In the genomic region with DNA sequence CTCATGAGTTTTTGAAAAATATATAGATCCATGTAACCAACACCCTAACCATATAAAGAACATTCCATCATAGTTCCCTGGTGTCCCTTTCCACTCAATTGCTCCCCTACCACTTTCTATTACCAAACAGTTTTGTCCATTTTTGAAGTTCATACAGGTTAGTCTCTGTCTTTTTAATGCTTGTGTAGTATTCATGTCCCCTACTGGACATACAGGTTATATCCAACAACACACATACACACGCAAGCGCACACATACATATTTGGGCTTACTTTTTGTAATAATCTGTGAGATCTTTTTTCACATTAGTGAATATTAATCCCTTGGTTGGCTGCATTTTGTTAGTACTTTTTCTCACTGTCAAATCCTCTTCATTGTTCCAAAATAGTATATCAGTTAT, we compare ENCODE assay signal across 20 cellular contexts. TPM values are rescaled to one million over a fixed set of nuclear protein-coding genes. Genes with fewer than 3 reads are reported as not detected.
DNase-seq lines count a peak whose midpoint lies in the region; ATAC-seq, FAIRE-seq and TF ChIP-seq lines count a peak whose summit lies in the region.
"Had no signal": no experiment of that assay in that cellular context is flagged by ENCODE, and none has a peak within 500 bp of the region (broad histone marks: within the 10 kb centered on the region; RNA-seq: fewer than 3 reads in every experiment).

No MANE protein-coding gene starts in this region.

- H3K9ac ChIP-seq in SK-N-SH, result no peak overlapping the region
- H3K9ac ChIP-seq in K562 (ENCODE audit: insufficient read depth in 1 of 2, low read depth in 2 of 2, low read length in 2 of 2), result no peak overlapping the region
- H3K9ac ChIP-seq: BLaER1 had no signal

- no peak overlapping the region; the same call in 1 of the 2 replicates for H3K4me3 Mint-ChIP-seq in HFFc6
- H3K4me3 Mint-ChIP-seq: CD8-positive, alpha-beta memory T cell had no signal

- H3K27me3 ChIP-seq in SK-N-SH (ENCODE audit: insufficient read depth), result no peaks in the 10 kb centered on the region
- no peaks in the 10 kb centered on the region for H3K27me3 ChIP-seq in K562 (ENCODE audit: control insufficient read depth in 2 of 2, insufficient read depth in 2 of 2, low read length in 2 of 2)
- H3K27me3 ChIP-seq: BLaER1, Peyer's patch had no signal

- TF ChIP-seq RAD21 in SK-N-SH (IDR thresholded peaks at IDR 0.05; ENCODE audit: low read length) (no peak), A549 (conservative IDR thresholded peaks at IDR 0.05 in 1 of 2, IDR thresholded peaks at IDR 0.05 in 1 of 2) (no peak), K562 (CRISPR knock-in tag; conservative IDR thresholded peaks at IDR 0.05 in 1 of 2, IDR thresholded peaks at IDR 0.05 in 1 of 2) (no peak)

- no peak for TF ChIP-seq POLR2A in A549 (IDR thresholded peaks at IDR 0.05; ENCODE audit: low read length)
- TF ChIP-seq POLR2A in K562 (conservative IDR thresholded peaks at IDR 0.05), result no peak

- H3K4me1 ChIP-seq in SK-N-SH (ENCODE audit: control insufficient read depth in 1 of 2, insufficient read depth in 2 of 2, low read depth in 1 of 2, low read length in 1 of 2) (peaks cover 0 to 37% of the 10 kb centered on the region in 2 experiments; a peak in 2 of 4 replicates), A549 (peaks cover 41% of the 10 kb centered on the region), K562 (replicated peaks in 1 of 2; ENCODE audit: control insufficient read depth in 2 of 2, insufficient read depth in 2 of 2, low read length in 2 of 2) (no peaks in the 10 kb centered on the region; a peak in 1 of 5 replicates)

- WGBS in SK-N-SH (ENCODE audit: low lambda C conversion rate), result 98% methylated on average over 2 of the region's 2 CpGs
- 94% methylated on average over 2 of the region's 2 CpGs for WGBS in A549 (ENCODE audit: missing lambda C conversion rate)
- WGBS in K562 (ENCODE audit: insufficient coverage, low coverage, missing lambda C conversion rate), result 42% methylated on average over 2 of the region's 2 CpGs

- peak overlapping the region; percentile 92 for H3K27ac Mint-ChIP-seq in HFFc6

- FAIRE-seq in A549 (lab: Jason Lieb, UNC) (peak; percentile 59), K562 (lab: Jason Lieb, UNC) (no peak)
- FAIRE-seq: GM12878, GM18507 had no signal

- H2AFZ ChIP-seq in SK-N-SH (ENCODE audit: low read depth) (no peak overlapping the region), K562 (ENCODE audit: low read depth, low read length) (no peak overlapping the region)

- H3K36me3 ChIP-seq in SK-N-SH (replicated peaks in 1 of 2; ENCODE audit: control insufficient read depth in 1 of 2, insufficient read depth in 2 of 2, low read length in 1 of 2), result peaks cover 7 to 9% of the 10 kb centered on the region in 2 experiments
- H3K36me3 ChIP-seq in K562 (ENCODE audit: control insufficient read depth, insufficient read depth, low read length), result peaks cover 28% of the 10 kb centered on the region
- H3K36me3 ChIP-seq: Peyer's patch had no signal

- H3K4me1 Mint-ChIP-seq in HFFc6 (ENCODE audit: low read depth), result peaks cover 90% of the 10 kb centered on the region

- TF ChIP-seq EP300 in SK-N-SH (IDR thresholded peaks at IDR 0.05; ENCODE audit: borderline replicate concordance in 1 of 2, low read depth in 1 of 2, low read length in 1 of 2) (no peak), A549 (IDR thresholded peaks at IDR 0.05) (no peak), K562 (IDR thresholded peaks at IDR 0.05; ENCODE audit: low read length) (no peak)

- CTCF ChIA-PET in SK-N-SH (lab: Yijun Ruan, JAX) (no interaction called here), A549 (lab: Yijun Ruan, JAX) (no interaction called here), K562 (lab: Yijun Ruan, JAX; ENCODE audit: low intra/inter-chr PET ratio) (no interaction called here)

- intact Hi-C loops in K562 (cut with micrococcal nuclease), result no loop called here

- H3K4me2 ChIP-seq in SK-N-SH (no peak overlapping the region), A549 (no peak overlapping the region), K562 (ENCODE audit: insufficient read depth, low read length) (no peak overlapping the region)
- H3K4me2 ChIP-seq: BLaER1 had no signal

- peaks cover 45% of the 10 kb centered on the region for H3F3A ChIP-seq in SK-N-SH (replicated peaks; ENCODE audit: insufficient read depth)

- no TSS peak for BruUV-seq in K562 (replicated peaks; lab: Mats Ljungman, UMichigan)

- H3K9me2 ChIP-seq in SK-N-SH, result no peaks in the 10 kb centered on the region

- H3K27ac ChIP-seq in SK-N-SH (ENCODE audit: low read depth in 2 of 2, low read length in 1 of 2) (no peak overlapping the region), A549 (no peak overlapping the region), K562 (ENCODE audit: extremely low read depth, low read depth, low read length) (no peak overlapping the region)
- H3K27ac ChIP-seq: 22Rv1, BLaER1, Peyer's patch had no signal

- peaks cover 13% of the 10 kb centered on the region for H4K20me1 ChIP-seq in SK-N-SH (ENCODE audit: insufficient read depth)
- H4K20me1 ChIP-seq in K562 (replicated peaks; ENCODE audit: control insufficient read depth, insufficient read depth, low read length), result peaks cover 2% of the 10 kb centered on the region; the same call in 1 of the 2 replicates

- TF ChIP-seq CTCF in SK-N-SH (IDR thresholded peaks at IDR 0.05), result no peak; the same call in 1 of the 2 replicates
- TF ChIP-seq CTCF in A549 (IDR thresholded peaks at IDR 0.05), result no peak
- TF ChIP-seq CTCF in HFFc6 (IDR thresholded peaks at IDR 0.05), result peak; percentile 23; the same call in 1 of the 2 replicates
- peak in 1 of 3 experiments; percentile 8; a peak in 1 of 6 replicates for TF ChIP-seq CTCF in K562 (IDR thresholded peaks at IDR 0.05 in 2 of 3, conservative IDR thresholded peaks at IDR 0.05 in 1 of 3; ENCODE audit: insufficient read depth in 2 of 3, low read depth in 1 of 3, low read length in 3 of 3)

- no peak overlapping the region for H3K4me3 ChIP-seq in SK-N-SH (ENCODE audit: low read depth in 2 of 2, low read length in 1 of 2)
- no peak overlapping the region for H3K4me3 ChIP-seq in A549
- H3K4me3 ChIP-seq in K562, result no peak overlapping the region
- H3K4me3 ChIP-seq: BLaER1, GM12878, Peyer's patch had no signal

- no peak for DNase-seq in SK-N-SH
- no peak for DNase-seq in A549 (ENCODE audit: low read depth in 1 of 2, low spot score in 1 of 2)
- DNase-seq in HFFc6, result no peak
- no peak for DNase-seq in K562 (ENCODE audit: extremely low read depth in 1 of 4, low spot score in 3 of 4)
- DNase-seq in stimulated activated CD4-positive, alpha-beta T cell treated with anti-CD3 and anti-CD28 coated beads, Interleukin-4, amount 100 ng/mL, for 24 hours, result no peak
- DNase-seq in NK-92 (lab: John Stamatoyannopoulos, UW; ENCODE audit: unreplicated experiment), result no peak
- no peak for DNase-seq in ureter (ENCODE audit: low spot score)
- DNase-seq: CD8-positive, alpha-beta memory T cell; HCEC 1CT; NCI-H1092 treated with DMSO at 0.1 percent for 48 hours; NCI-H1694; NCI-H2227 treated with DMSO at 0.1 percent for 48 hours; Peyer's patch; Right ventricle myocardium superior had no signal

- no peaks in the 10 kb centered on the region for H3K9me3 Mint-ChIP-seq in HFFc6
- H3K9me3 Mint-ChIP-seq: CD8-positive, alpha-beta memory T cell had no signal

- peaks cover 12% of the 10 kb centered on the region for H3K36me3 Mint-ChIP-seq in HFFc6 (ENCODE audit: low read depth)

- H3K79me2 ChIP-seq in SK-N-SH (ENCODE audit: insufficient read depth) (peaks cover 18% of the 10 kb centered on the region), K562 (ENCODE audit: control insufficient read depth, insufficient read depth, low read length) (0 out of 3 replicates have a peak, but pooled peaks cover 7% of the 10 kb centered on the region)

- H3K9me3 ChIP-seq in SK-N-SH, result no peaks in the 10 kb centered on the region
- no peaks in the 10 kb centered on the region for H3K9me3 ChIP-seq in A549
- no peaks in the 10 kb centered on the region for H3K9me3 ChIP-seq in K562 (replicated peaks; ENCODE audit: control insufficient read depth, insufficient read depth, low read depth, low read length)
- H3K9me3 ChIP-seq: BLaER1, Peyer's patch had no signal

- in situ Hi-C loops in K562 (cut with MboI), result no loop called here

- peaks cover 7% of the 10 kb centered on the region; the same call in 1 of the 2 replicates for H3K27me3 Mint-ChIP-seq in HFFc6 (ENCODE audit: insufficient read depth)
- H3K27me3 Mint-ChIP-seq: CD8-positive, alpha-beta memory T cell had no signal

- ATAC-seq in SK-N-SH treated with all-trans-retinoic acid at 6 μM for 48 hours (no peak), A549 (peak; percentile 20 to 30; a peak in 3 of 6 replicates), K562 (peak; percentile 55; the same call in 2 of the 3 replicates)
- ATAC-seq: GM12878 had no signal

- H3K9me1 ChIP-seq in K562 (ENCODE audit: control insufficient read depth, insufficient read depth, low read length), result no peaks in the 10 kb centered on the region

- POLR2A ChIA-PET in SK-N-SH (lab: Yijun Ruan, JAX), result no interaction called here
- POLR2A ChIA-PET in A549 (lab: Yijun Ruan, JAX), result no interaction called here
- POLR2A ChIA-PET in K562 (lab: Yijun Ruan, JAX), result no interaction called here

RNA-seq across cellular contexts. Expression of a gene that starts 6.4 kb away (rescaled TPM):
- polyA plus RNA-seq in SK-N-SH (2012; rRNA removed) (not detected in 2 replicates), A549 (2011; rRNA removed) (0.10 TPM in 1 of 2 replicates, not detected in the other), A549 (2017; fragmentation: RNase III; extraction: RNeasy Plus Mini Kit Qiagen cat#74134 plus additional on column Dnase treatment) (0.12 TPM in 1 of 3 replicates, not detected in the others), K562 (2011; rRNA removed) (not detected in 2 replicates), K562 (2014; fragmentation: Illumina TruSeq; extraction: Trizol) (not detected in 2 replicates), K562 (2014; fragmentation: Nextera tagmentation; extraction: Ambion mirVana) (not detected), K562 (2014; rRNA removed) (not detected in 2 replicates)
- polyA plus RNA-seq in SK-N-SH (2012; cell fraction: cytosol; rRNA removed), result not detected in 2 replicates
- not detected in 2 replicates for polyA plus RNA-seq in SK-N-SH (2012; cell fraction: nucleus; rRNA removed)
- polyA plus RNA-seq in A549 (2012; cell fraction: cytosol; rRNA removed), result not detected in 2 replicates
- not detected in 2 replicates for polyA plus RNA-seq in A549 (2012; cell fraction: nucleus; rRNA removed)
- not detected in 2 replicates for polyA minus RNA-seq in A549 (2011; rRNA and poly(A)+ RNA removed)
- under 1 TPM in 1 of 6 experiments, not detected in 5; 0.46 TPM for total RNA-seq in HFFc6 (2021; fragmentation: NEBNext Ultra II Directional; extraction: Animal tissue kit (Norgen Biotek cat#: 25700))
- not detected in 2 replicates for total RNA-seq in K562 (2011; cell fraction: chromatin; rRNA removed; ENCODE audit: low replicate concordance)
- total RNA-seq in K562 (2011; cell fraction: nucleolus; rRNA removed), result not detected in 2 replicates
- not detected in 2 replicates for total RNA-seq in K562 (2011; cell fraction: nucleoplasm; rRNA removed)
- total RNA-seq in K562 (2014; rRNA removed) (not detected in 2 replicates), K562 (2014; rRNA removed; fragmentation: Illumina TruSeq; extraction: Trizol) (not detected in 2 replicates), K562 (2015; rRNA removed; fragmentation: Illumina TruSeq; extraction: Trizol) (not detected in 2 replicates), K562 (2021) (not detected in 2 replicates), ureter (not detected)
- polyA plus RNA-seq in K562 (2011; cell fraction: cytosol; rRNA removed), result not detected in 2 replicates
- not detected in 2 replicates for polyA plus RNA-seq in K562 (2011; cell fraction: nucleus; rRNA removed)
- not detected in 2 replicates for polyA plus RNA-seq in K562 (2012)
- polyA minus RNA-seq in K562 (2011; rRNA and poly(A)+ RNA removed), result not detected in 2 replicates
- polyA minus RNA-seq in K562 (2011; cell fraction: cytosol; rRNA and poly(A)+ RNA removed), result not detected in 2 replicates
- not detected in 2 replicates for polyA minus RNA-seq in K562 (2011; cell fraction: nucleus; rRNA and poly(A)+ RNA removed)
- total RNA-seq: CD8-positive, alpha-beta memory T cell; G401; GM12878; Peyer's patch; Right ventricle myocardium superior had no signal
- polyA plus RNA-seq: CD8-positive, alpha-beta memory T cell; GM12878 had no signal

RNA-seq across cellular contexts. Expression of a gene that starts 40.9 kb away (rescaled TPM):
- 9.0 and 11.4 TPM in 2 replicates for polyA plus RNA-seq in SK-N-SH (2012; rRNA removed)
- polyA plus RNA-seq in SK-N-SH (2012; cell fraction: cytosol; rRNA removed), result 6.2 and 6.3 TPM in 2 replicates
- 4.1 and 10.9 TPM in 2 replicates for polyA plus RNA-seq in SK-N-SH (2012; cell fraction: nucleus; rRNA removed)
- 29.4 and 34.7 TPM in 2 replicates for polyA plus RNA-seq in A549 (2011; rRNA removed)
- polyA plus RNA-seq in A549 (2012; cell fraction: cytosol; rRNA removed), result 16.7 and 27.9 TPM in 2 replicates
- 17.7 and 57.6 TPM in 2 replicates for polyA plus RNA-seq in A549 (2012; cell fraction: nucleus; rRNA removed)
- polyA plus RNA-seq in A549 (2017; fragmentation: RNase III; extraction: RNeasy Plus Mini Kit Qiagen cat#74134 plus additional on column Dnase treatment), result 33.0 to 33.5 TPM (median 33.1 TPM) in 3 replicates
- polyA minus RNA-seq in A549 (2011; rRNA and poly(A)+ RNA removed), result 43.2 and 49.0 TPM in 2 replicates
- total RNA-seq in HFFc6 (2021; fragmentation: NEBNext Ultra II Directional; extraction: Animal tissue kit (Norgen Biotek cat#: 25700)), result 10 to 100 TPM; 43.8 to 51.8 (median 49.9) TPM
- 21.2 and 65.7 TPM in 2 replicates for total RNA-seq in K562 (2011; cell fraction: chromatin; rRNA removed; ENCODE audit: low replicate concordance)
- total RNA-seq in K562 (2011; cell fraction: nucleolus; rRNA removed), result 15.5 and 20.2 TPM in 2 replicates
- 37.1 and 71.8 TPM in 2 replicates for total RNA-seq in K562 (2011; cell fraction: nucleoplasm; rRNA removed)
- total RNA-seq in K562 (2014; rRNA removed), result 18.5 and 22.7 TPM in 2 replicates
- 38.4 and 41.3 TPM in 2 replicates for total RNA-seq in K562 (2014; rRNA removed; fragmentation: Illumina TruSeq; extraction: Trizol)
- 35.9 and 40.7 TPM in 2 replicates for total RNA-seq in K562 (2015; rRNA removed; fragmentation: Illumina TruSeq; extraction: Trizol)
- 37.8 and 38.2 TPM in 2 replicates for total RNA-seq in K562 (2021)
- 10.0 and 14.1 TPM in 2 replicates for polyA plus RNA-seq in K562 (2011; rRNA removed)
- 6.2 and 32.3 TPM in 2 replicates for polyA plus RNA-seq in K562 (2011; cell fraction: cytosol; rRNA removed)
- 19.3 and 40.9 TPM in 2 replicates for polyA plus RNA-seq in K562 (2011; cell fraction: nucleus; rRNA removed)
- 16.7 and 20.6 TPM in 2 replicates for polyA plus RNA-seq in K562 (2012)
- polyA plus RNA-seq in K562 (2014; fragmentation: Illumina TruSeq; extraction: Trizol), result 24.2 and 26.7 TPM in 2 replicates
- 1 to 10 TPM; 4.9 to 6.1 TPM for polyA plus RNA-seq in K562 (2014; fragmentation: Nextera tagmentation; extraction: Ambion mirVana)
- 14.6 and 15.3 TPM in 2 replicates for polyA plus RNA-seq in K562 (2014; rRNA removed)
- 16.1 and 19.8 TPM in 2 replicates for polyA minus RNA-seq in K562 (2011; rRNA and poly(A)+ RNA removed)
- polyA minus RNA-seq in K562 (2011; cell fraction: cytosol; rRNA and poly(A)+ RNA removed), result 27.9 and 30.0 TPM in 2 replicates
- polyA minus RNA-seq in K562 (2011; cell fraction: nucleus; rRNA and poly(A)+ RNA removed), result 11.7 and 17.8 TPM in 2 replicates
- 83.8 TPM for total RNA-seq in ureter
